1 cellular context compared by ENCODE assay signal in the genomic region with DNA sequence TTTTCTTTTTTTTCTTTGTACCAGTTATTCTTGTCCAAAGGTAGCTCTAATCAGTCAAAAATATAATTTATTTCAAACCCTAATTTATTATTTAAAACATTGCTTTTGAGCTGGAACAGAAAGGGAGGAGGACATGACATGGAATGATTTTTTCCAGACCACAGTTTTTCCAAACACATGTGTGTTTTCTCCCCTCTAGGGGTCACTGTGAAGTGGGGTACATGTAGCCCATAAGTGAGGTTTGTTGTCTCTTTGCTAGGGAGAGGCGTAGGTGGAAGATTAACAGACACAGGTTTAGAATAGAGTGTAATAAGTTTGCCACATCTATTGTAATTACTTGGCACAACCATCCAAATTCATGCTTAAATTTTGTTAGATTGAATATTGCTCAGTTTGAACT.
TF ChIP-seq lines count a peak whose summit lies in the region.

No MANE protein-coding gene starts in this region.

TF ChIP-seq in HEK293T, 16 proteins besides CTCF, POLR2A, EP300 and RAD21 (continued from another document):
- TF ChIP-seq SP1 (IDR thresholded peaks at IDR 0.05) (no peak), FOXK2 (IDR thresholded peaks at IDR 0.05) (no peak), TARDBP (IDR thresholded peaks at IDR 0.05) (no peak), FOXM1 (IDR thresholded peaks at IDR 0.05; ENCODE audit: borderline replicate concordance) (no peak), FOXA1 (IDR thresholded peaks at IDR 0.05) (no peak)
TF ChIP-seq in HEK293T: peak in this region for 0.
